Comparison of ENCODE assay signal across 14 cellular contexts in genomic region chr18:62999921-63000320, GRCh38.
A peak's percentile ranks its signal among the peaks of the same experiment; 100 is the strongest.
DNase-seq lines count a peak whose midpoint lies in the region; ATAC-seq, FAIRE-seq and TF ChIP-seq lines count a peak whose summit lies in the region.
"Had no signal": no experiment of that assay in that cellular context is flagged by ENCODE, and none has a peak within 500 bp of the region (broad histone marks: within the 10 kb centered on the region; RNA-seq: fewer than 3 reads in every experiment).

No MANE protein-coding gene starts in this region.

- H3K56ac ChIP-seq in H9 (ENCODE audit: insufficient read length, low read depth, low read length) = no peak overlapping the region

- H4K5ac ChIP-seq in H9 (ENCODE audit: insufficient read length, low read depth, low read length) = no peak overlapping the region

- no peak for ATAC-seq in activated CD4-positive, CD25-positive, alpha-beta regulatory T cell treated with anti-CD3 and anti-CD28 coated beads, Interleukin-2, amount 50 U/mL, for 24 hours
- no peak for ATAC-seq in activated CD8-positive, alpha-beta T cell treated with anti-CD3 and anti-CD28 coated beads, Interleukin-2, amount 10 ng/mL, durations not matched to agents 7 days and 5 days
- ATAC-seq: A549 had no signal

- intact Hi-C loops in endothelial cell of umbilical vein (cut with micrococcal nuclease) = loop anchor here (5.0 kb wide), 1 partner anchor 1908 kb away; no protein-coding TSS in a partner anchor

- dilution Hi-C loops in endothelial cell of umbilical vein (cut with MboI; ENCODE audit: extremely low pct_ligation_motif_present, low sequenced_read_pairs) = no loop called here

- H3K4me1 ChIP-seq in endothelial cell of umbilical vein (ENCODE audit: control insufficient read depth, extremely low read depth, insufficient read depth, low read length) (peaks cover 10% of the 10 kb centered on the region), H9 (ENCODE audit: insufficient read depth, low read length) (no peaks in the 10 kb centered on the region)
- H3K4me1 ChIP-seq: A549, Caco-2 had no signal

- H3K27ac ChIP-seq in endothelial cell of umbilical vein (ENCODE audit: insufficient read depth, low read depth, low read length) (no peak overlapping the region), H9 (ENCODE audit: insufficient read length, low read depth, low read length) (no peak overlapping the region)
- H3K27ac ChIP-seq: A549 had no signal

- H3K27ac Mint-ChIP-seq in osteocyte (ENCODE audit: unreplicated experiment) (no peak overlapping the region), H9 (no peak overlapping the region; a peak in 1 of 7 replicates)
- no peak overlapping the region for H3K27ac Mint-ChIP-seq in activated CD8-positive, alpha-beta T cell treated with anti-CD3 and anti-CD28 coated beads, Interleukin-2, amount 10 ng/mL, durations not matched to agents 7 days and 5 days
- H3K27ac Mint-ChIP-seq: CD8-positive, alpha-beta memory T cell; IgD-negative memory B cell had no signal

- H3K79me2 ChIP-seq in endothelial cell of umbilical vein (ENCODE audit: control insufficient read depth, insufficient read depth, low read length) = no peaks in the 10 kb centered on the region
- H3K79me2 ChIP-seq in H9 (ENCODE audit: insufficient read depth, low read length) = no peaks in the 10 kb centered on the region

- no peak overlapping the region for H2BK120ac ChIP-seq in H9 (ENCODE audit: low read depth, low read length, poor library complexity, severe bottlenecking)

- H3K4me3 Mint-ChIP-seq in osteocyte (ENCODE audit: unreplicated experiment) (no peak overlapping the region), H9 (no peak overlapping the region)
- H3K4me3 Mint-ChIP-seq in activated CD8-positive, alpha-beta T cell treated with anti-CD3 and anti-CD28 coated beads, Interleukin-2, amount 10 ng/mL, durations not matched to agents 7 days and 5 days = no peak overlapping the region
- H3K4me3 Mint-ChIP-seq: CD8-positive, alpha-beta memory T cell; IgD-negative memory B cell had no signal

- H4K8ac ChIP-seq in H9 (replicated peaks; ENCODE audit: insufficient read length, low read depth, low read length) = no peak overlapping the region

- H3K9me3 ChIP-seq in endothelial cell of umbilical vein (replicated peaks; ENCODE audit: control insufficient read depth, insufficient read depth, low read length) = no peaks in the 10 kb centered on the region
- no peaks in the 10 kb centered on the region for H3K9me3 ChIP-seq in H9 (ENCODE audit: control insufficient read depth, low read depth, low read length)
- H3K9me3 ChIP-seq: A549, Caco-2 had no signal

- H4K91ac ChIP-seq in H9 (ENCODE audit: insufficient read length, low read depth, low read length) = no peak overlapping the region

- no peak overlapping the region for H3K18ac ChIP-seq in H9 (ENCODE audit: insufficient read length, low read depth, low read length)

- peak overlapping the region; percentile 32 for H3K4me2 ChIP-seq in endothelial cell of umbilical vein (ENCODE audit: insufficient read depth, low read length)
- no peak overlapping the region for H3K4me2 ChIP-seq in H9 (ENCODE audit: insufficient read depth, insufficient read length, low read length)
- H3K4me2 ChIP-seq: A549 had no signal

- no peak overlapping the region for H2AK5ac ChIP-seq in H9 (ENCODE audit: insufficient read length, low read length)

- H2BK12ac ChIP-seq in H9 (ENCODE audit: insufficient read length, low read depth, low read length) = no peak overlapping the region

- CTCF ChIA-PET in endothelial cell of umbilical vein (lab: Charles Lee) = interaction anchor here (1.0 to 1.7 kb wide), 5 partner anchors 17 to 439 kb away, joined by 3 to 8 read pairs (median 3); no protein-coding TSS in a partner anchor
- CTCF ChIA-PET in activated CD8-positive, alpha-beta T cell treated with anti-CD3 and anti-CD28 coated beads, Interleukin-2, amount 10 ng/mL, durations not matched to agents 7 days and 5 days (lab: Charles Lee) = interaction anchor here (0.6 to 1.4 kb wide), 4 partner anchors 17 to 757 kb away, joined by 3 to 4 read pairs (median 4); partner anchors contain the start of gene PHLPP1

- H2BK15ac ChIP-seq in H9 (ENCODE audit: low read depth, low read length) = no peak overlapping the region

- H3K9ac ChIP-seq in endothelial cell of umbilical vein (replicated peaks; ENCODE audit: extremely low read depth, insufficient read depth, low read length) (no peak overlapping the region), H9 (ENCODE audit: extremely low read depth, insufficient read length, low read length) (no peak overlapping the region)

- POLR2A ChIA-PET in endothelial cell of umbilical vein (lab: Charles Lee) = interaction anchor here (0.5 kb wide), 2 partner anchors 211 to 826 kb away, joined by 3 to 8 read pairs; no protein-coding TSS in a partner anchor
- POLR2A ChIA-PET in activated CD8-positive, alpha-beta T cell treated with anti-CD3 and anti-CD28 coated beads, Interleukin-2, amount 10 ng/mL, durations not matched to agents 7 days and 5 days (lab: Charles Lee) = no interaction called here

- H3K9me1 ChIP-seq in endothelial cell of umbilical vein (replicated peaks; ENCODE audit: control insufficient read depth, extremely low read depth, insufficient read depth, low read length) = no peaks in the 10 kb centered on the region

- H3K23ac ChIP-seq in H9 (ENCODE audit: insufficient read length, low read depth, low read length) = no peak overlapping the region

- H3K27me3 ChIP-seq in endothelial cell of umbilical vein (ENCODE audit: control insufficient read depth in 2 of 2, insufficient read depth in 2 of 2, low read length in 2 of 2) = peaks cover 0 to 1% of the 10 kb centered on the region in 2 experiments
- H3K27me3 ChIP-seq in H9 (ENCODE audit: insufficient read depth, low read length) = no peaks in the 10 kb centered on the region
- H3K27me3 ChIP-seq: BLaER1 had no signal

- TF ChIP-seq CTCF in D721Med (IDR thresholded peaks at IDR 0.05; ENCODE audit: insufficient read depth, missing control alignments) (no peak), endothelial cell of umbilical vein (IDR thresholded peaks at IDR 0.05; ENCODE audit: extremely low read depth in 1 of 2, insufficient read depth in 1 of 2, low read depth in 1 of 2, low read length in 2 of 2) (no peak), osteocyte (IDR thresholded peaks at IDR 0.05) (no peak), H9 (conservative IDR thresholded peaks at IDR 0.05) (no peak)

- no CpG with 5 or more reads among the region's 6 CpGs for WGBS in H9 (ENCODE audit: extremely low coverage, insufficient read length, low lambda C conversion rate)

- H3K4me3 ChIP-seq in endothelial cell of umbilical vein (replicated peaks in 1 of 3; ENCODE audit: insufficient read depth in 1 of 3, low read depth in 1 of 3, low read length in 3 of 3) = no peak overlapping the region
- H3K4me3 ChIP-seq: A549, BLaER1 had no signal

- no peak overlapping the region for H3T11ph ChIP-seq in H9 (ENCODE audit: low read length)

- H3K4me1 Mint-ChIP-seq in osteocyte (ENCODE audit: unreplicated experiment) = no peaks in the 10 kb centered on the region
- no peaks in the 10 kb centered on the region for H3K4me1 Mint-ChIP-seq in activated CD8-positive, alpha-beta T cell treated with anti-CD3 and anti-CD28 coated beads, Interleukin-2, amount 10 ng/mL, durations not matched to agents 7 days and 5 days (ENCODE audit: low read depth)
- peaks cover 0 to 2% of the 10 kb centered on the region in 2 experiments; a peak in 2 of 4 replicates for H3K4me1 Mint-ChIP-seq in H9
- H3K4me1 Mint-ChIP-seq: CD8-positive, alpha-beta memory T cell had no signal

- H4K20me1 ChIP-seq in endothelial cell of umbilical vein (replicated peaks; ENCODE audit: control insufficient read depth, extremely low read depth, insufficient read depth, low read length) (no peaks in the 10 kb centered on the region), H9 (ENCODE audit: control insufficient read depth, insufficient read depth, insufficient read length) (no peaks in the 10 kb centered on the region)
- H4K20me1 ChIP-seq: BLaER1 had no signal

- no peak overlapping the region for H2AFZ ChIP-seq in endothelial cell of umbilical vein (ENCODE audit: low read depth, low read length)
- H2AFZ ChIP-seq in H9 (ENCODE audit: low read length) = no peak overlapping the region

- H3K23me2 ChIP-seq in H9 (ENCODE audit: insufficient read length, low read depth, low read length, poor library complexity, severe bottlenecking) = no peaks in the 10 kb centered on the region

- H3K27me3 Mint-ChIP-seq in osteocyte (ENCODE audit: unreplicated experiment) (peaks cover 13% of the 10 kb centered on the region), H9 (ENCODE audit: low read depth) (peaks cover 2% of the 10 kb centered on the region)
- peaks cover 11% of the 10 kb centered on the region for H3K27me3 Mint-ChIP-seq in activated CD8-positive, alpha-beta T cell treated with anti-CD3 and anti-CD28 coated beads, Interleukin-2, amount 10 ng/mL, durations not matched to agents 7 days and 5 days (ENCODE audit: low read depth)

- H2BK20ac ChIP-seq in H9 (ENCODE audit: low read depth, low read length, poor library complexity, severe bottlenecking) = no peak overlapping the region

- H3K14ac ChIP-seq in H9 (ENCODE audit: insufficient read depth, low read length) = no peak overlapping the region

- BruUV-seq in endothelial cell of umbilical vein (replicated peaks; lab: Mats Ljungman, UMichigan) = no TSS peak

- DNase-seq in D721Med (ENCODE audit: insufficient read length, low spot score) = no peak
- DNase-seq in endothelial cell of umbilical vein (ENCODE audit: low read depth, low spot score) = no peak
- DNase-seq in osteocyte (ENCODE audit: extremely low spot score, unreplicated experiment) = peak; percentile 56
- DNase-seq in activated CD8-positive, alpha-beta T cell treated with anti-CD3 and anti-CD28 coated beads, Interleukin-2, amount 10 ng/mL, durations not matched to agents 7 days and 5 days = no peak
- DNase-seq in H9 = no peak
- DNase-seq: AML-193; Caco-2; CD8-positive, alpha-beta memory T cell; DMS 273 treated with DMSO at 0.1 percent for 48 hours had no signal

- H2BK5ac ChIP-seq in H9 (ENCODE audit: insufficient read length, low read length) = no peak overlapping the region

- no peak overlapping the region for H3K4ac ChIP-seq in H9 (ENCODE audit: low read depth, low read length)

- H3K36me3 ChIP-seq in endothelial cell of umbilical vein (ENCODE audit: control insufficient read depth in 2 of 2, extremely low read depth in 1 of 2, insufficient read depth in 2 of 2, low read length in 2 of 2) = no peaks in the 10 kb centered on the region
- H3K36me3 ChIP-seq: BLaER1 had no signal

- TF ChIP-seq POLR2A in endothelial cell of umbilical vein (IDR thresholded peaks at IDR 0.05; ENCODE audit: low read depth, low read length) = no peak

- H3K36me3 Mint-ChIP-seq in osteocyte (ENCODE audit: unreplicated experiment) (no peaks in the 10 kb centered on the region), H9 (ENCODE audit: insufficient read depth in 1 of 3, low read depth in 3 of 3) (no peaks in the 10 kb centered on the region; a peak in 1 of 7 replicates)
- no peaks in the 10 kb centered on the region for H3K36me3 Mint-ChIP-seq in activated CD8-positive, alpha-beta T cell treated with anti-CD3 and anti-CD28 coated beads, Interleukin-2, amount 10 ng/mL, durations not matched to agents 7 days and 5 days (ENCODE audit: low read depth)
- H3K36me3 Mint-ChIP-seq: IgD-negative memory B cell had no signal

- H3K9me3 Mint-ChIP-seq in osteocyte (ENCODE audit: unreplicated experiment) = no peaks in the 10 kb centered on the region
- no peaks in the 10 kb centered on the region for H3K9me3 Mint-ChIP-seq in activated CD8-positive, alpha-beta T cell treated with anti-CD3 and anti-CD28 coated beads, Interleukin-2, amount 10 ng/mL, durations not matched to agents 7 days and 5 days (ENCODE audit: insufficient read depth)
- H3K9me3 Mint-ChIP-seq in H9 = no peaks in the 10 kb centered on the region
- H3K9me3 Mint-ChIP-seq: CD8-positive, alpha-beta memory T cell; IgD-negative memory B cell had no signal

- FAIRE-seq in D721Med (lab: Jason Lieb, UNC) = peak; percentile 80
- FAIRE-seq in endothelial cell of umbilical vein (lab: Jason Lieb, UNC) = no peak
- FAIRE-seq: A549, H54 had no signal

- H3K79me1 ChIP-seq in H9 (ENCODE audit: insufficient read depth, low read depth, low read length, poor library complexity, severe bottlenecking) = no peaks in the 10 kb centered on the region
